ENCODE assay signal across 8 cellular contexts in genomic region chr14:57390037-57390805, GRCh38. TPM values are rescaled to one million over a fixed set of nuclear protein-coding genes. Genes with fewer than 3 reads are reported as not detected.
DNase-seq lines count a peak whose midpoint lies in the region; ATAC-seq and TF ChIP-seq lines count a peak whose summit lies in the region.

NAA30 (plus strand) TSS chr14:57390586; CDS start chr14:57390958, 372 bp downstream.

- TF ChIP-seq POLR2A in GM10847 (IDR thresholded peaks at IDR 0.05; ENCODE audit: extremely low read depth, insufficient read length) (peak; percentile 68), ovary (IDR thresholded peaks at IDR 0.05) (peak; percentile 59)

- peaks cover 43% of the 10 kb centered on the region for H3K4me1 Mint-ChIP-seq in activated naive CD8-positive, alpha-beta T cell (ENCODE audit: low read depth)

- H3K36me3 ChIP-seq in ovary: no peaks in the 10 kb centered on the region
- no peaks in the 10 kb centered on the region for H3K36me3 ChIP-seq in thymus (ENCODE audit: control insufficient read depth, insufficient read depth)

- peak; percentile 77 for ATAC-seq in HG02623 (IDR thresholded peaks at IDR 0.05; ENCODE audit: unreplicated experiment)
- ATAC-seq in Right ventricle myocardium inferior: peak; percentile 99

- WGBS in ovary, 3 donors: 0 to 1% (median 0%) methylated on average over 55 to 62 of the region's 62 CpGs
- under 1% methylated on average over 62 of the region's 62 CpGs for WGBS in thymus

- DNase-seq in NCI-H1092 treated with DMSO at 0.1 percent for 48 hours (lab: John Stamatoyannopoulos, UW) (peak; percentile 97), SKM-1 treated with dmso at 0.1 percent for 144 hours (lab: John Stamatoyannopoulos, UW; ENCODE audit: unreplicated experiment) (peak; percentile 72), Right ventricle myocardium inferior (ENCODE audit: missing footprints) (peak; percentile 97), ovary (peak; percentile 88 to 94 (median 92))

- H3K9me3 ChIP-seq in ovary (no peaks in the 10 kb centered on the region), thymus (ENCODE audit: control insufficient read depth) (no peaks in the 10 kb centered on the region)

- no peak for TF ChIP-seq CTCF in ovary (IDR thresholded peaks at IDR 0.05)

- H3K27me3 ChIP-seq in ovary (no peaks in the 10 kb centered on the region), thymus (ENCODE audit: control insufficient read depth, insufficient read depth) (no peaks in the 10 kb centered on the region)

- peak within 1 kb of the TSS; percentile 96 for H3K27ac Mint-ChIP-seq in activated naive CD8-positive, alpha-beta T cell

- intact Hi-C loops in Right ventricle myocardium inferior (cut with DNase I): loop anchor here (5.0 kb wide), 1 partner anchor 123 kb away; the partner anchor contains the start of genes AP5M1 and EXOC5
- intact Hi-C loops in ovary (cut with DNase I): no loop called here

- no peak for TF ChIP-seq EP300 in ovary (IDR thresholded peaks at IDR 0.05)

- H3K4me3 Mint-ChIP-seq in activated naive CD8-positive, alpha-beta T cell: peak within 1 kb of the TSS; percentile 91

- no peaks in the 10 kb centered on the region for H3K27me3 Mint-ChIP-seq in activated naive CD8-positive, alpha-beta T cell

- peaks cover 2% of the 10 kb centered on the region for H3K36me3 Mint-ChIP-seq in activated naive CD8-positive, alpha-beta T cell

- H3K4me3 ChIP-seq in ovary (peak within 1 kb of the TSS; percentile 50), thymus (ENCODE audit: low read length) (peak within 1 kb of the TSS; percentile 96)

- H3K27ac ChIP-seq in ovary: peak within 1 kb of the TSS; percentile 19 to 84
- peak within 1 kb of the TSS; percentile 90 for H3K27ac ChIP-seq in thymus (ENCODE audit: low read depth)

- H3K4me1 ChIP-seq in ovary (ENCODE audit: insufficient read depth) (peaks cover 2% of the 10 kb centered on the region), thymus (ENCODE audit: control insufficient read depth, insufficient read depth, low read length) (peaks cover 4% of the 10 kb centered on the region)

- H3K9me3 Mint-ChIP-seq in activated naive CD8-positive, alpha-beta T cell (ENCODE audit: low read depth): no peaks in the 10 kb centered on the region

RNA-seq across cellular contexts. Expression of gene NAA30, which starts in this region (rescaled TPM):
- total RNA-seq in Right ventricle myocardium inferior: 22.0 TPM
- 10 to 100 TPM; 12.5 to 29.4 (median 20.8) TPM for total RNA-seq in ovary
- 10 to 100 TPM in 1 of 2 donors, 1 to 10 TPM in 1; 9.4 to 16.4 TPM for polyA plus RNA-seq in ovary
- polyA plus RNA-seq in thymus: 10.6 TPM

Comparison
In these comparisons a context has a peak if more than half of its experiments do, and no peak if none do; other contexts are left out.
1. Peak in every context shown above with its lines: DNase-seq, ATAC-seq, H3K4me3 ChIP-seq and H3K27ac ChIP-seq.